8 cellular contexts compared by ENCODE assay signal in genomic region chr11:20609727-20610707, GRCh38. TPM values are rescaled to one million over a fixed set of nuclear protein-coding genes. Genes with fewer than 3 reads are reported as not detected.
A peak's percentile ranks its signal among the peaks of the same experiment; 100 is the strongest.
DNase-seq lines count a peak whose midpoint lies in the region; ATAC-seq and TF ChIP-seq lines count a peak whose summit lies in the region.

No MANE protein-coding gene starts in this region.

- H3K4me3 Mint-ChIP-seq in activated CD4-positive, alpha-beta T cell treated with anti-CD3 and anti-CD28 coated beads for 36 hours: no peak overlapping the region

- peaks cover 62% of the 10 kb centered on the region for H3K27me3 Mint-ChIP-seq in activated CD4-positive, alpha-beta T cell treated with anti-CD3 and anti-CD28 coated beads for 36 hours

- whole genome bisulfite sequencing in lower leg skin, 2 donors: 12% methylated on average over 30 of the region's 30 CpGs

- ATAC-seq in GM19324 (IDR thresholded peaks at IDR 0.05; ENCODE audit: low FRiP score, unreplicated experiment): peak; percentile 94
- ATAC-seq in HG03354 (IDR thresholded peaks at IDR 0.05; ENCODE audit: poor library complexity, severe bottlenecking, unreplicated experiment): peak; percentile 98
- ATAC-seq in activated CD4-positive, alpha-beta T cell treated with anti-CD3 and anti-CD28 coated beads for 36 hours: peak; percentile 86

- DNase-seq in CD1c-positive myeloid dendritic cell (ENCODE audit: extremely low spot score): peak; percentile 70
- DNase-seq in NCI-H345 (lab: John Stamatoyannopoulos, UW): peak; percentile 93
- DNase-seq in activated CD4-positive, alpha-beta T cell treated with anti-CD3 and anti-CD28 coated beads for 36 hours: peak; percentile 81
- no peak for DNase-seq in coronary artery (ENCODE audit: low spot score)
- DNase-seq in lower leg skin (ENCODE audit: low spot score in 2 of 2): peak; percentile 40 to 92
- peak; percentile 6 for DNase-seq in stimulated activated CD8-positive, alpha-beta memory T cell treated with anti-CD3 and anti-CD28 coated beads, Interleukin-12 subunit alpha, Interleukin-12 subunit beta, amount 100 ng/mL, for 4 hours (ENCODE audit: low read depth)

- no peaks in the 10 kb centered on the region for H3K9me3 Mint-ChIP-seq in activated CD4-positive, alpha-beta T cell treated with anti-CD3 and anti-CD28 coated beads for 36 hours (ENCODE audit: low read depth)

- TF ChIP-seq CTCF in coronary artery (IDR thresholded peaks at IDR 0.05): peak; percentile 81
- no peak for TF ChIP-seq CTCF in lower leg skin (IDR thresholded peaks at IDR 0.05)

- H3K27ac ChIP-seq in coronary artery: no peak overlapping the region

- CTCF ChIA-PET in activated CD4-positive, alpha-beta T cell treated with anti-CD3 and anti-CD28 coated beads for 36 hours (lab: Charles Lee): interaction anchor here (0.6 to 4.0 kb wide), 12 partner anchors 9 to 482 kb away, joined by 3 to 22 read pairs (median 3); no protein-coding TSS in a partner anchor

- no peak overlapping the region for H3K27ac Mint-ChIP-seq in activated CD4-positive, alpha-beta T cell treated with anti-CD3 and anti-CD28 coated beads for 36 hours

- H3K36me3 Mint-ChIP-seq in activated CD4-positive, alpha-beta T cell treated with anti-CD3 and anti-CD28 coated beads for 36 hours (ENCODE audit: low read depth): no peaks in the 10 kb centered on the region

- peaks cover 7% of the 10 kb centered on the region for H3K4me1 Mint-ChIP-seq in activated CD4-positive, alpha-beta T cell treated with anti-CD3 and anti-CD28 coated beads for 36 hours

- TF ChIP-seq POLR2A in lower leg skin (IDR thresholded peaks at IDR 0.05): no peak

- POLR2A ChIA-PET in activated CD4-positive, alpha-beta T cell treated with anti-CD3 and anti-CD28 coated beads for 36 hours (lab: Charles Lee): interaction anchor here (1.0 kb wide), 1 partner anchor 213 kb away, joined by 3 read pairs; no protein-coding TSS in a partner anchor

- intact Hi-C loops in activated CD4-positive, alpha-beta T cell treated with anti-CD3 and anti-CD28 coated beads for 36 hours (cut with DNase I, micrococcal nuclease): loop anchor here (1.0 to 5.0 kb wide), 4 partner anchors 213 to 482 kb away; partner anchors contain the start of gene PRMT3 (in 1 of the 2)
- intact Hi-C loops in lower leg skin (cut with DNase I; ENCODE audit: low total_unique reads): no loop called here

- peak overlapping the region; percentile 34 for H3K4me3 ChIP-seq in coronary artery
- H3K4me3 ChIP-seq in lower leg skin (ENCODE audit: low read depth, poor library complexity, severe bottlenecking): no peak overlapping the region

RNA-seq across cellular contexts. Expression of gene SLC6A5, which starts 10.6 kb away (rescaled TPM):
- not detected for total RNA-seq in activated CD4-positive, alpha-beta T cell treated with anti-CD3 and anti-CD28 coated beads for 36 hours
- total RNA-seq in lower leg skin: not detected

RNA-seq across cellular contexts. Expression of gene NELL1, which starts 59.4 kb away (rescaled TPM):
- total RNA-seq in activated CD4-positive, alpha-beta T cell treated with anti-CD3 and anti-CD28 coated beads for 36 hours: not detected
- under 1 TPM; 0.12 to 0.29 (median 0.14) TPM for total RNA-seq in lower leg skin
